14 cellular contexts compared by ENCODE assay signal in genomic region chr14:84254205-84254788, GRCh38.
DNase-seq lines count a peak whose midpoint lies in the region; ATAC-seq and TF ChIP-seq lines count a peak whose summit lies in the region.
"Had no signal": no experiment of that assay in that cellular context is flagged by ENCODE, and none has a peak within 500 bp of the region (broad histone marks: within the 10 kb centered on the region; RNA-seq: fewer than 3 reads in every experiment).

No MANE protein-coding gene starts in this region.

- H3K27me3 ChIP-seq in A673 (replicated peaks; ENCODE audit: insufficient read depth, low read depth, low read length, poor library complexity) = no peaks in the 10 kb centered on the region
- H3K27me3 ChIP-seq: ovary had no signal

- ATAC-seq in GM19351 (IDR thresholded peaks at IDR 0.05; ENCODE audit: unreplicated experiment) (no peak), GM21447 (IDR thresholded peaks at IDR 0.05; ENCODE audit: unreplicated experiment) (no peak)
- ATAC-seq: activated T-cell treated with anti-CD3 and anti-CD28 coated beads, Interleukin-2, amount 50 U/mL, for 4 hours had no signal

- no TSS peak for BruUV-seq in A673 (replicated peaks; lab: Mats Ljungman, UMichigan)

- DNase-seq in A673 (ENCODE audit: low spot score) (peak; percentile 72), NCI-H524 treated with DMSO at 0.1 percent for 48 hours (lab: John Stamatoyannopoulos, UW) (peak; percentile 95), fibroblast of pulmonary artery (ENCODE audit: low read depth) (peak; percentile 73), midbrain (lab: John Stamatoyannopoulos, UW) (no peak), HUDEP-2 (lab: John Stamatoyannopoulos, UW; ENCODE audit: unreplicated experiment in 76 of 76) (no peak)
- DNase-seq: activated T-cell treated with anti-CD3 and anti-CD28 coated beads, Interleukin-2, amount 50 U/mL, for 4 hours; DMS79 treated with DMSO at 0.1 percent for 48 hours; kidney glomerular epithelial cell; NCI-H774 had no signal

- no peaks in the 10 kb centered on the region for H3K9me3 ChIP-seq in A673 (ENCODE audit: low read depth, low read length, poor library complexity, severe bottlenecking)
- H3K9me3 ChIP-seq in mesodermal cell (ENCODE audit: control insufficient read depth, low read length) = no peaks in the 10 kb centered on the region
- H3K9me3 ChIP-seq: ovary had no signal

- H3K27ac ChIP-seq in A673 (ENCODE audit: low read depth, low read length, poor library complexity, severe bottlenecking) = peak overlapping the region; percentile 27
- H3K27ac ChIP-seq in mesodermal cell (ENCODE audit: low read depth, low read length, severe bottlenecking) = peak overlapping the region; percentile 62
- H3K27ac ChIP-seq: ovary, SK-N-MC had no signal

- peaks cover 52% of the 10 kb centered on the region for H3K4me1 ChIP-seq in A673 (ENCODE audit: insufficient read depth, low read length, poor library complexity, severe bottlenecking)
- peaks cover 9% of the 10 kb centered on the region for H3K4me1 ChIP-seq in mesodermal cell (ENCODE audit: control insufficient read depth, insufficient read depth, low read length, poor library complexity, severe bottlenecking)

- intact Hi-C loops in A673 (cut with micrococcal nuclease; ENCODE audit: unreplicated experiment) = loop anchor here (5.0 to 10.0 kb wide), 2 partner anchors 232 to 341 kb away; no protein-coding TSS in a partner anchor

- no peak for TF ChIP-seq CTCF in A673 (conservative IDR thresholded peaks at IDR 0.05; ENCODE audit: low read depth, low read length)
- no peak for TF ChIP-seq CTCF in fibroblast of pulmonary artery (IDR thresholded peaks at IDR 0.05; ENCODE audit: low read length, missing control alignments)

- H3K36me3 ChIP-seq in A673 (ENCODE audit: insufficient read depth, low read length, poor library complexity, severe bottlenecking) (no peaks in the 10 kb centered on the region), mesodermal cell (ENCODE audit: control insufficient read depth, insufficient read depth, low read length) (no peaks in the 10 kb centered on the region)
- H3K36me3 ChIP-seq: ovary had no signal

- CTCF ChIA-PET in A673 (lab: Charles Lee) = no interaction called here

- H3K4me3 ChIP-seq in A673 (ENCODE audit: low read depth, low read length, poor library complexity, severe bottlenecking) (no peak overlapping the region), fibroblast of pulmonary artery (replicated peaks; ENCODE audit: low read depth, low read length) (no peak overlapping the region), mesodermal cell (ENCODE audit: extremely low read depth, insufficient read depth, low read length, poor library complexity, severe bottlenecking) (no peak overlapping the region)
- H3K4me3 ChIP-seq: ovary, SK-N-MC had no signal

- POLR2A ChIA-PET in A673 (lab: Charles Lee; ENCODE audit: low non-redundant PET) = no interaction called here

- WGBS in mesodermal cell (ENCODE audit: insufficient coverage in 2 of 2), 2 experiments = 8 to 44% methylated on average over 2 of the region's 8 CpGs

Comparison
In these comparisons a context has a peak if more than half of its experiments do, and no peak if none do; other contexts are left out.
1. DNase-seq: peak in A673 (single experiment), NCI-H524 treated with DMSO at 0.1 percent for 48 hours (single experiment) and fibroblast of pulmonary artery (single experiment); none in midbrain (single experiment) and HUDEP-2 (0 of 76).